10 cellular contexts compared by ENCODE assay signal in genomic region chr2:102025583-102026267, GRCh38.
DNase-seq lines count a peak whose midpoint lies in the region; ATAC-seq, FAIRE-seq and TF ChIP-seq lines count a peak whose summit lies in the region.
"Had no signal": no experiment of that assay in that cellular context is flagged by ENCODE, and none has a peak within 500 bp of the region (broad histone marks: within the 10 kb centered on the region; RNA-seq: fewer than 3 reads in every experiment).

No MANE protein-coding gene starts in this region.

- peaks cover 0 to 6% of the 10 kb centered on the region in 2 donors for H3K4me1 ChIP-seq in muscle layer of duodenum (ENCODE audit: control insufficient read depth in 1 of 2, insufficient read depth in 2 of 2, low read length in 2 of 2)

- H3K27me3 ChIP-seq in muscle layer of duodenum (ENCODE audit: low read depth, low read length) = no peaks in the 10 kb centered on the region

- H3K27ac ChIP-seq in muscle layer of duodenum (ENCODE audit: low read length) = peak overlapping the region; percentile 35

- TF ChIP-seq POLR2A in H54 (IDR thresholded peaks at IDR 0.05; ENCODE audit: low read depth, low read length) = no peak

- no peak overlapping the region for H3K4me3 ChIP-seq in muscle layer of duodenum (ENCODE audit: low read depth in 1 of 2, low read length in 2 of 2)

- ATAC-seq in GM18502 (IDR thresholded peaks at IDR 0.05; ENCODE audit: poor library complexity, unreplicated experiment) (peak; percentile 44), GM21529 (IDR thresholded peaks at IDR 0.05; ENCODE audit: unreplicated experiment) (peak; percentile 51), HG03354 (IDR thresholded peaks at IDR 0.05; ENCODE audit: poor library complexity, severe bottlenecking, unreplicated experiment) (peak; percentile 52)
- ATAC-seq: CD8-positive, alpha-beta T cell had no signal

- FAIRE-seq in H54 (lab: Jason Lieb, UNC) = no peak

- no peak for DNase-seq in NAMALWA (ENCODE audit: low spot score)
- no peak for DNase-seq in H54 (ENCODE audit: insufficient read length, low spot score)
- DNase-seq in germinal center (ENCODE audit: low spot score) = no peak
- no peak for DNase-seq in activated T-cell treated with anti-CD3 and anti-CD28 coated beads, Interleukin-2, amount 50 U/mL, for 48 hours
- DNase-seq: CD8-positive, alpha-beta T cell; NCI-H1092 had no signal

- no peaks in the 10 kb centered on the region for H3K36me3 ChIP-seq in muscle layer of duodenum (ENCODE audit: control insufficient read depth in 1 of 2, insufficient read depth in 2 of 2, low read length in 2 of 2)

- H3K9me3 ChIP-seq in muscle layer of duodenum (ENCODE audit: control insufficient read depth in 1 of 2, low read length in 2 of 2) = no peaks in the 10 kb centered on the region
